In the genomic region with DNA sequence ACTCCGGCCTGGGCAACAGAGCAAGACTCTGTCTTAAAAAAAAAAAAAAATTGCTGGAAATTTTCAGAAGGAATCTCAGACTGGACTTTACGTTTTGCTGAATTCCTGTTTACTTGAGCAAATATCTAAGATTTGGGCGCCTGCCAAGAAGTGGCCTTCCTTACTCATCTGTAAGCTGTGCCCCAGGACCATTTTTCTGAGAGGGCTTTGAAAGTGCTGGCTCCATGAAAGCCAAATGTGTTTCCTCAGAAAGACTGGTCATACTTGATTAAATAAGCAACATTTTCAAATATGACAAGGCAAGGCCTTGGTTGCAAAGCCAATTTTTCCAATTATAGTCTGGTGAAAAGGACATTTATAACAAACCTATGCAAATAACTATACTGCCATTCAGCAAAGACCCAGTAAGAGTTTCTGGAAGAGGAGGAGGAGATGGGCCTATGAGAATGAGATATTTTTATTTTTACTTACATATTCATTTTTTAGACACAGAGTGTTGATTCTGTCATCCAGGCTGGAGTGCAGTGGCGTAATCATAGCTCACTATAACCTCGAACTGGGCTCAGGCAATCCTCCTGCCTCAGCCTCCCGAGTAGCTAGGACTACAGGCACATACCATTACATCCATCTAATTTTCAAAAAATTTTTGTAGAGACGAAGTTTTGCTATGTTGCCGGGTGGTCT, we compare ENCODE assay signal across 14 cellular contexts.
DNase-seq lines count a peak whose midpoint lies in the region; ATAC-seq lines count a peak whose summit lies in the region.
"Had no signal": no experiment of that assay in that cellular context is flagged by ENCODE, and none has a peak within 500 bp of the region (broad histone marks: within the 10 kb centered on the region; RNA-seq: fewer than 3 reads in every experiment).

No MANE protein-coding gene starts in this region.

- H2AFZ ChIP-seq in ACC112 (ENCODE audit: low read length, unreplicated experiment): no peak overlapping the region

- no peaks in the 10 kb centered on the region for H3K36me3 ChIP-seq in ACC112 (ENCODE audit: insufficient read depth, low read length)
- H3K36me3 ChIP-seq: BE2C, vagina had no signal

- H3K27ac ChIP-seq in ACC112 (ENCODE audit: low read depth, low read length): peak overlapping the region; percentile 9; the same call in 1 of the 2 replicates
- H3K27ac ChIP-seq: vagina had no signal

- no peak for ATAC-seq in HG03280 (IDR thresholded peaks at IDR 0.05; ENCODE audit: unreplicated experiment)
- no peak for ATAC-seq in HG03175 (IDR thresholded peaks at IDR 0.05; ENCODE audit: unreplicated experiment)

- H3K4me3 ChIP-seq in ACC112 (ENCODE audit: low read depth, low read length): no peak overlapping the region
- H3K4me3 ChIP-seq: vagina had no signal

- no peaks in the 10 kb centered on the region for H3K79me2 ChIP-seq in ACC112 (ENCODE audit: control insufficient read depth, insufficient read depth, low read length, unreplicated experiment)

- peaks cover 19% of the 10 kb centered on the region for H3K4me1 ChIP-seq in ACC112 (ENCODE audit: control insufficient read depth, insufficient read depth, low read length, unreplicated experiment)
- H3K4me1 ChIP-seq: vagina had no signal

- no peaks in the 10 kb centered on the region for H3K27me3 ChIP-seq in ACC112 (ENCODE audit: insufficient read depth, low read length)
- H3K27me3 ChIP-seq: BE2C, vagina had no signal

- DNase-seq in HS-27A (ENCODE audit: low read depth) (peak; percentile 87), amniotic epithelial cell (ENCODE audit: low read depth) (peak; percentile 83), glomerular visceral epithelial cell (ENCODE audit: extremely low spot score) (peak; percentile 79)
- DNase-seq in activated CD8-positive, alpha-beta memory T cell treated with anti-CD3 and anti-CD28 coated beads, Interleukin-2, amount 50 U/mL, for 48 hours: no peak
- no peak for DNase-seq in activated effector memory CD4-positive, alpha-beta T cell treated with Interleukin-2 at 50 U/mL for 16 hours
- DNase-seq: activated CD8-positive, alpha-beta memory T cell treated with anti-CD3 and anti-CD28 coated beads, Interleukin-2, amount 50 U/mL, for 4 hours; BE2C; central memory CD4-positive, alpha-beta T cell; H9; NCI-H1417 treated with DMSO at 0.1 percent for 48 hours had no signal

Comparison
In these comparisons a context has a peak if more than half of its experiments do, and no peak if none do; other contexts are left out.
1. DNase-seq: peak in HS-27A (single experiment), amniotic epithelial cell (single experiment) and glomerular visceral epithelial cell (single experiment); none in activated CD8-positive, alpha-beta memory T cell treated with anti-CD3 and anti-CD28 coated beads, Interleukin-2, amount 50 U/mL, for 48 hours (single experiment) and activated effector memory CD4-positive, alpha-beta T cell treated with Interleukin-2 at 50 U/mL for 16 hours (single experiment).